In genomic region chr17:42577532-42578281, GRCh38 we compare ENCODE assay signal across 1 cellular context.
TF ChIP-seq lines count a peak whose summit lies in the region.

A gene with protein sequence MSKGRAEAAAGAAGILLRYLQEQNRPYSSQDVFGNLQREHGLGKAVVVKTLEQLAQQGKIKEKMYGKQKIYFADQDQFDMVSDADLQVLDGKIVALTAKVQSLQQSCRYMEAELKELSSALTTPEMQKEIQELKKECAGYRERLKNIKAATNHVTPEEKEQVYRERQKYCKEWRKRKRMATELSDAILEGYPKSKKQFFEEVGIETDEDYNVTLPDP (minus strand): TSS chr17:42577729. CDS start chr17:42577686, 43 bp downstream.

TF ChIP-seq in HepG2, 621 proteins besides CTCF, POLR2A, EP300 and RAD21 (continued from another document and continues in another):
- 0 out of 2 replicates have a peak, but pooled peaks have one; percentile 42 for TF ChIP-seq ZFP82 (CRISPR knock-in tag; IDR thresholded peaks at IDR 0.05; ENCODE audit: borderline replicate concordance)
- peak; percentile 70; the same call in 1 of the 2 replicates for TF ChIP-seq ZNF451 (CRISPR knock-in tag; IDR thresholded peaks at IDR 0.05)
- peak; percentile 80; the same call in 1 of the 2 replicates for TF ChIP-seq ZNF790 (CRISPR knock-in tag; IDR thresholded peaks at IDR 0.05; ENCODE audit: borderline replicate concordance)
- TF ChIP-seq KAT7 (CRISPR knock-in tag; IDR thresholded peaks at IDR 0.05; ENCODE audit: borderline replicate concordance): peak; percentile 46; the same call in 1 of the 2 replicates
- TF ChIP-seq, protein P1, sequence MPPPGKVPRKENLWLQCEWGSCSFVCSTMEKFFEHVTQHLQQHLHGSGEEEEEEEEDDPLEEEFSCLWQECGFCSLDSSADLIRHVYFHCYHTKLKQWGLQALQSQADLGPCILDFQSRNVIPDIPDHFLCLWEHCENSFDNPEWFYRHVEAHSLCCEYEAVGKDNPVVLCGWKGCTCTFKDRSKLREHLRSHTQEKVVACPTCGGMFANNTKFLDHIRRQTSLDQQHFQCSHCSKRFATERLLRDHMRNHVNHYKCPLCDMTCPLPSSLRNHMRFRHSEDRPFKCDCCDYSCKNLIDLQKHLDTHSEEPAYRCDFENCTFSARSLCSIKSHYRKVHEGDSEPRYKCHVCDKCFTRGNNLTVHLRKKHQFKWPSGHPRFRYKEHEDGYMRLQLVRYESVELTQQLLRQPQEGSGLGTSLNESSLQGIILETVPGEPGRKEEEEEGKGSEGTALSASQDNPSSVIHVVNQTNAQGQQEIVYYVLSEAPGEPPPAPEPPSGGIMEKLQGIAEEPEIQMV (CRISPR knock-in tag; IDR thresholded peaks at IDR 0.05; ENCODE audit: low read depth): peak; percentile 90; the same call in 1 of the 2 replicates
- TF ChIP-seq SRSF1 (optimal IDR thresholded peaks at IDR 0.05; ENCODE audit: low read depth, low read length): no peak
- TF ChIP-seq PHB2 (IDR thresholded peaks at IDR 0.05; ENCODE audit: partially characterized antibody): no peak
- TF ChIP-seq RNF219 (CRISPR knock-in tag; IDR thresholded peaks at IDR 0.05): no peak
- peak; percentile 99 for TF ChIP-seq KDM2A (CRISPR knock-in tag; IDR thresholded peaks at IDR 0.05; ENCODE audit: borderline replicate concordance, low read depth)
- TF ChIP-seq GTF2F1 (IDR thresholded peaks at IDR 0.05; ENCODE audit: low read length): no peak
- TF ChIP-seq, protein P2, sequence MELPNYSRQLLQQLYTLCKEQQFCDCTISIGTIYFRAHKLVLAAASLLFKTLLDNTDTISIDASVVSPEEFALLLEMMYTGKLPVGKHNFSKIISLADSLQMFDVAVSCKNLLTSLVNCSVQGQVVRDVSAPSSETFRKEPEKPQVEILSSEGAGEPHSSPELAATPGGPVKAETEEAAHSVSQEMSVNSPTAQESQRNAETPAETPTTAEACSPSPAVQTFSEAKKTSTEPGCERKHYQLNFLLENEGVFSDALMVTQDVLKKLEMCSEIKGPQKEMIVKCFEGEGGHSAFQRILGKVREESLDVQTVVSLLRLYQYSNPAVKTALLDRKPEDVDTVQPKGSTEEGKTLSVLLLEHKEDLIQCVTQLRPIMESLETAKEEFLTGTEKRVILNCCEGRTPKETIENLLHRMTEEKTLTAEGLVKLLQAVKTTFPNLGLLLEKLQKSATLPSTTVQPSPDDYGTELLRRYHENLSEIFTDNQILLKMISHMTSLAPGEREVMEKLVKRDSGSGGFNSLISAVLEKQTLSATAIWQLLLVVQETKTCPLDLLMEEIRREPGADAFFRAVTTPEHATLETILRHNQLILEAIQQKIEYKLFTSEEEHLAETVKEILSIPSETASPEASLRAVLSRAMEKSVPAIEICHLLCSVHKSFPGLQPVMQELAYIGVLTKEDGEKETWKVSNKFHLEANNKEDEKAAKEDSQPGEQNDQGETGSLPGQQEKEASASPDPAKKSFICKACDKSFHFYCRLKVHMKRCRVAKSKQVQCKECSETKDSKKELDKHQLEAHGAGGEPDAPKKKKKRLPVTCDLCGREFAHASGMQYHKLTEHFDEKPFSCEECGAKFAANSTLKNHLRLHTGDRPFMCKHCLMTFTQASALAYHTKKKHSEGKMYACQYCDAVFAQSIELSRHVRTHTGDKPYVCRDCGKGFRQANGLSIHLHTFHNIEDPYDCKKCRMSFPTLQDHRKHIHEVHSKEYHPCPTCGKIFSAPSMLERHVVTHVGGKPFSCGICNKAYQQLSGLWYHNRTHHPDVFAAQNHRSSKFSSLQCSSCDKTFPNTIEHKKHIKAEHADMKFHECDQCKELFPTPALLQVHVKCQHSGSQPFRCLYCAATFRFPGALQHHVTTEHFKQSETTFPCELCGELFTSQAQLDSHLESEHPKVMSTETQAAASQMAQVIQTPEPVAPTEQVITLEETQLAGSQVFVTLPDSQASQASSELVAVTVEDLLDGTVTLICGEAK (IDR thresholded peaks at IDR 0.05): peak; percentile 82
- TF ChIP-seq, protein P2 (CRISPR knock-in tag; IDR thresholded peaks at IDR 0.05): peak; percentile 79
- peak; percentile 93; the same call in 1 of the 2 replicates for TF ChIP-seq ZNF614 (CRISPR knock-in tag; IDR thresholded peaks at IDR 0.05; ENCODE audit: borderline replicate concordance)
- TF ChIP-seq, protein P3, sequence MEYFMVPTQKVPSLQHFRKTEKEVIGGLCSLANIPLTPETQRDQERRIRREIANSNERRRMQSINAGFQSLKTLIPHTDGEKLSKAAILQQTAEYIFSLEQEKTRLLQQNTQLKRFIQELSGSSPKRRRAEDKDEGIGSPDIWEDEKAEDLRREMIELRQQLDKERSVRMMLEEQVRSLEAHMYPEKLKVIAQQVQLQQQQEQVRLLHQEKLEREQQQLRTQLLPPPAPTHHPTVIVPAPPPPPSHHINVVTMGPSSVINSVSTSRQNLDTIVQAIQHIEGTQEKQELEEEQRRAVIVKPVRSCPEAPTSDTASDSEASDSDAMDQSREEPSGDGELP (IDR thresholded peaks at IDR 0.05; ENCODE audit: borderline replicate concordance, low read depth): no peak; the same call in 1 of the 2 replicates
- no peak; the same call in 1 of the 2 replicates for TF ChIP-seq ETV6 (CRISPR knock-in tag; conservative IDR thresholded peaks at IDR 0.05)
- peak; percentile 54 for TF ChIP-seq RARA (CRISPR knock-in tag; IDR thresholded peaks at IDR 0.05)
- peak; percentile 93 for TF ChIP-seq ZNF709 (CRISPR knock-in tag; IDR thresholded peaks at IDR 0.05)
- TF ChIP-seq MTA3 (CRISPR knock-in tag; IDR thresholded peaks at IDR 0.05): no peak
- peak; percentile 18; the same call in 1 of the 2 replicates for TF ChIP-seq ZNF615 (CRISPR knock-in tag; IDR thresholded peaks at IDR 0.05; ENCODE audit: borderline replicate concordance)
- no peak for TF ChIP-seq LCORL (IDR thresholded peaks at IDR 0.05)
- peak; percentile 30 for TF ChIP-seq LCORL (CRISPR knock-in tag; IDR thresholded peaks at IDR 0.05)
- no peak for TF ChIP-seq ZNF597 (CRISPR knock-in tag; IDR thresholded peaks at IDR 0.05)
- TF ChIP-seq TERF1 (CRISPR knock-in tag; IDR thresholded peaks at IDR 0.05): 0 out of 2 replicates have a peak, but pooled peaks have one; percentile 30
- no peak for TF ChIP-seq ZNF713 (CRISPR knock-in tag; IDR thresholded peaks at IDR 0.05)
- TF ChIP-seq ZNF556 (CRISPR knock-in tag; IDR thresholded peaks at IDR 0.05; ENCODE audit: borderline replicate concordance): peak; percentile 81; the same call in 1 of the 2 replicates
- no peak; the same call in 1 of the 2 replicates for TF ChIP-seq CENPT (CRISPR knock-in tag; IDR thresholded peaks at IDR 0.05; ENCODE audit: low read depth)
- TF ChIP-seq, protein P4, sequence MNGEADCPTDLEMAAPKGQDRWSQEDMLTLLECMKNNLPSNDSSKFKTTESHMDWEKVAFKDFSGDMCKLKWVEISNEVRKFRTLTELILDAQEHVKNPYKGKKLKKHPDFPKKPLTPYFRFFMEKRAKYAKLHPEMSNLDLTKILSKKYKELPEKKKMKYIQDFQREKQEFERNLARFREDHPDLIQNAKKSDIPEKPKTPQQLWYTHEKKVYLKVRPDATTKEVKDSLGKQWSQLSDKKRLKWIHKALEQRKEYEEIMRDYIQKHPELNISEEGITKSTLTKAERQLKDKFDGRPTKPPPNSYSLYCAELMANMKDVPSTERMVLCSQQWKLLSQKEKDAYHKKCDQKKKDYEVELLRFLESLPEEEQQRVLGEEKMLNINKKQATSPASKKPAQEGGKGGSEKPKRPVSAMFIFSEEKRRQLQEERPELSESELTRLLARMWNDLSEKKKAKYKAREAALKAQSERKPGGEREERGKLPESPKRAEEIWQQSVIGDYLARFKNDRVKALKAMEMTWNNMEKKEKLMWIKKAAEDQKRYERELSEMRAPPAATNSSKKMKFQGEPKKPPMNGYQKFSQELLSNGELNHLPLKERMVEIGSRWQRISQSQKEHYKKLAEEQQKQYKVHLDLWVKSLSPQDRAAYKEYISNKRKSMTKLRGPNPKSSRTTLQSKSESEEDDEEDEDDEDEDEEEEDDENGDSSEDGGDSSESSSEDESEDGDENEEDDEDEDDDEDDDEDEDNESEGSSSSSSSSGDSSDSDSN (CRISPR knock-in tag; IDR thresholded peaks at IDR 0.05): peak; percentile 54
- peak; percentile 51; the same call in 1 of the 2 replicates for TF ChIP-seq HES4 (CRISPR knock-in tag; IDR thresholded peaks at IDR 0.05; ENCODE audit: borderline replicate concordance)
- no peak; the same call in none of the 2 replicates for TF ChIP-seq TGIF2 (CRISPR knock-in tag; IDR thresholded peaks at IDR 0.05)
- peak; percentile 82 for TF ChIP-seq MIXL1 (CRISPR knock-in tag; IDR thresholded peaks at IDR 0.05)
- TF ChIP-seq ZMYM2 (CRISPR knock-in tag; IDR thresholded peaks at IDR 0.05): no peak
- TF ChIP-seq ZBTB34 (CRISPR knock-in tag; IDR thresholded peaks at IDR 0.05): no peak; the same call in 1 of the 2 replicates
- TF ChIP-seq ZNF570 (CRISPR knock-in tag; IDR thresholded peaks at IDR 0.05; ENCODE audit: borderline replicate concordance): peak; percentile 26; the same call in 1 of the 2 replicates
- peak; percentile 83; the same call in 1 of the 2 replicates for TF ChIP-seq ZNF446 (CRISPR knock-in tag; IDR thresholded peaks at IDR 0.05)
- TF ChIP-seq ZNF788 (CRISPR knock-in tag; IDR thresholded peaks at IDR 0.05; ENCODE audit: borderline replicate concordance): peak; percentile 64; the same call in 1 of the 2 replicates
- peak; percentile 70; the same call in 1 of the 2 replicates for TF ChIP-seq KLF15 (CRISPR knock-in tag; IDR thresholded peaks at IDR 0.05; ENCODE audit: borderline replicate concordance)
- peak; percentile 71; the same call in 1 of the 2 replicates for TF ChIP-seq ZBTB7A (CRISPR knock-in tag; IDR thresholded peaks at IDR 0.05)
